1 cellular context compared by ENCODE assay signal in the genomic region with DNA sequence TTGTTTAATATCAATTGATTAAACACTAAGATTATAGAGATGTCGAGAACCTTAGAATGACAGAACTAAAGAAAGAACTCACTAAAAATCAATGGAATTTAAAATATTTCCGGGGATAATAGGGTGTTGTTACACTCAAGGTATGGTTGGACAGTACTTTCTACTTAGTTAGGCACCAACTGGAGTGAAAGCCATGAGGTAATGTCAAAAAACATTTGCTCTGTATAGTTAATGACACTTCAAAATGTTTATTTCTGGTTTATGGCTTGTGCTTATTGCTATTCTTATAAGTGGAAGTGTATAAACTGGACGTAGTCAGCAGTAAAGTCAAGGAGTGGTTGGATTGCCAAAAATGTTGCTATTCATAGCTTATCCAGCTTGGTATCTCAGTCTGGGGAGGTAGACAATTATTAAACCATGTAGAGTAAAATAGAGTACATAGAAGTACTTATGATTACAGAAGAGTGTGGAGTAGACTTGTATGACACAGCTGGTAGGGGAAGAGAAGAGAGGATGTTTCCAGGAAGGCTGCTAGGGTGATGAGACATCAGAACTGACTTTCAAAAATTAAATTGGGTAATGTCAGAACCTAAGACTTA.
TF ChIP-seq lines count a peak whose summit lies in the region.

No MANE protein-coding gene starts in this region.

TF ChIP-seq in IMR-90, 13 proteins besides CTCF, POLR2A, EP300 and RAD21 (continued from another document):
- TF ChIP-seq, protein P1, sequence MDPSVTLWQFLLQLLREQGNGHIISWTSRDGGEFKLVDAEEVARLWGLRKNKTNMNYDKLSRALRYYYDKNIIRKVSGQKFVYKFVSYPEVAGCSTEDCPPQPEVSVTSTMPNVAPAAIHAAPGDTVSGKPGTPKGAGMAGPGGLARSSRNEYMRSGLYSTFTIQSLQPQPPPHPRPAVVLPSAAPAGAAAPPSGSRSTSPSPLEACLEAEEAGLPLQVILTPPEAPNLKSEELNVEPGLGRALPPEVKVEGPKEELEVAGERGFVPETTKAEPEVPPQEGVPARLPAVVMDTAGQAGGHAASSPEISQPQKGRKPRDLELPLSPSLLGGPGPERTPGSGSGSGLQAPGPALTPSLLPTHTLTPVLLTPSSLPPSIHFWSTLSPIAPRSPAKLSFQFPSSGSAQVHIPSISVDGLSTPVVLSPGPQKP (IDR thresholded peaks at IDR 0.05; ENCODE audit: borderline replicate concordance, low read depth, low read length) = no peak
- TF ChIP-seq RFX5 (IDR thresholded peaks at IDR 0.05; ENCODE audit: low read depth, low read length) (no peak), SMC3 (IDR thresholded peaks at IDR 0.05; ENCODE audit: low read depth, low read length) (no peak), FOS (IDR thresholded peaks at IDR 0.05; ENCODE audit: low read depth, low read length) (no peak), MXI1 (IDR thresholded peaks at IDR 0.05; ENCODE audit: borderline replicate concordance, low read depth, low read length) (no peak), CEBPB (IDR thresholded peaks at IDR 0.05; ENCODE audit: low read depth, low read length) (no peak), NFE2L2 (IDR thresholded peaks at IDR 0.05; ENCODE audit: low read depth, low read length) (no peak)
